ENCODE assay signal across 17 cellular contexts in the genomic region with DNA sequence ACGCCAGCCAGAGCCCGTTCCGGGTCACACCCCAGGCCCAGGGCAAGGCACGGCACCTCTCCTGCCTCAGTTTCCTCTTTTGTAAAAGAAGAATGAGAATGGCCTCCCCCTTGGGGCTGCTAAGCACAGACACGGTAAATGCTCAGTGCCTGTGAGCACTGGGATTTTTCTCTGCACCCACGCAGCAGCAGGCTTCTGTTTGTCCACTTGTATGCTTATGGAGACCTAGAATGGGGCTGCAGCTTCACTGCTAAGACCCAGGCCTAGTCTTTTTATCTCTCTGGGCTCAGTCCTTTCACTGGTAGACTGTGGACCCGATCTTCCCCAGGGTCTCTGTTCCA.
DNase-seq lines count a peak whose midpoint lies in the region; ATAC-seq and TF ChIP-seq lines count a peak whose summit lies in the region.
"Had no signal": no experiment of that assay in that cellular context is flagged by ENCODE, and none has a peak within 500 bp of the region (broad histone marks: within the 10 kb centered on the region; RNA-seq: fewer than 3 reads in every experiment).

No MANE protein-coding gene starts in this region.

- H3K79me2 ChIP-seq in OCI-LY7 (ENCODE audit: insufficient read depth, low read depth, low read length) (no peaks in the 10 kb centered on the region), hepatocyte (no peaks in the 10 kb centered on the region), smooth muscle cell (ENCODE audit: low read depth) (no peaks in the 10 kb centered on the region)

- H3F3A ChIP-seq in smooth muscle cell (ENCODE audit: low read depth) = no peaks in the 10 kb centered on the region

- H3K9me3 ChIP-seq in OCI-LY7 (ENCODE audit: low read length) (peaks cover 9% of the 10 kb centered on the region; the same call in 1 of the 2 replicates), hepatocyte (ENCODE audit: low read depth) (no peaks in the 10 kb centered on the region), smooth muscle cell (replicated peaks; ENCODE audit: low read depth) (no peaks in the 10 kb centered on the region)

- H3K36me3 ChIP-seq in OCI-LY7 (ENCODE audit: insufficient read depth, low read length) (no peaks in the 10 kb centered on the region), hepatocyte (replicated peaks; ENCODE audit: insufficient read depth, low read depth) (no peaks in the 10 kb centered on the region), smooth muscle cell (ENCODE audit: low read depth) (no peaks in the 10 kb centered on the region)

- DNase-seq in OCI-LY7 (ENCODE audit: low spot score) (no peak), hepatocyte (ENCODE audit: low spot score) (no peak), smooth muscle cell (lab: John Stamatoyannopoulos, UW; ENCODE audit: unreplicated experiment) (no peak), COLO668 (lab: John Stamatoyannopoulos, UW; ENCODE audit: unreplicated experiment) (no peak), inferior parietal cortex (ENCODE audit: extremely low spot score) (no peak), SW480 (ENCODE audit: low spot score) (no peak)
- DNase-seq: activated effector memory CD4-positive, alpha-beta T cell treated with Interleukin-2 at 50 U/mL for 16 hours; DMS153; glutamatergic neuron; immature natural killer cell; NCI-H187; NCI-H510A treated with DMSO at 0.1 percent for 48 hours; T-helper 1 cell had no signal

- BruUV-seq in OCI-LY7 (replicated peaks; lab: Mats Ljungman, UMichigan) = no TSS peak

- 44% methylated on average over 7 of the region's 7 CpGs for WGBS in hepatocyte (ENCODE audit: low lambda C conversion rate, missing lambda C conversion rate)
- WGBS in smooth muscle cell (ENCODE audit: low lambda C conversion rate) = 26% methylated on average over 7 of the region's 7 CpGs

- no peaks in the 10 kb centered on the region for H4K20me1 ChIP-seq in OCI-LY7 (ENCODE audit: insufficient read depth, low read length)
- H4K20me1 ChIP-seq in hepatocyte (ENCODE audit: insufficient read depth, poor library complexity, severe bottlenecking) = no peaks in the 10 kb centered on the region
- no peaks in the 10 kb centered on the region for H4K20me1 ChIP-seq in smooth muscle cell (ENCODE audit: low read depth)

- POLR2A ChIA-PET in OCI-LY7 (lab: Charles Lee) = interaction anchor here (0.6 to 1.3 kb wide), 2 partner anchors 11 to 79 kb away, joined by 3 read pairs; no protein-coding TSS in a partner anchor

- H3K4me3 ChIP-seq in OCI-LY7 (ENCODE audit: low read depth, low read length, poor library complexity, severe bottlenecking) (peak overlapping the region; percentile 46), hepatocyte (no peak overlapping the region), smooth muscle cell (peak overlapping the region; percentile 10)
- H3K4me3 ChIP-seq: GM23248 had no signal

- H3K9me2 ChIP-seq in OCI-LY7 (ENCODE audit: insufficient read depth, low read length) (no peaks in the 10 kb centered on the region), hepatocyte (replicated peaks; ENCODE audit: insufficient read depth) (no peaks in the 10 kb centered on the region)

- H3K4me2 ChIP-seq in OCI-LY7 (ENCODE audit: low read length) (peak overlapping the region; percentile 65), hepatocyte (peak overlapping the region; percentile 59), smooth muscle cell (peak overlapping the region; percentile 80)

- TF ChIP-seq CTCF in C4-2B (conservative IDR thresholded peaks at IDR 0.05) (no peak), OCI-LY7 (conservative IDR thresholded peaks at IDR 0.05; ENCODE audit: low read length) (no peak), hepatocyte (IDR thresholded peaks at IDR 0.05; ENCODE audit: poor library complexity) (no peak), smooth muscle cell (IDR thresholded peaks at IDR 0.05; ENCODE audit: borderline replicate concordance, insufficient read depth, poor library complexity, severe bottlenecking) (no peak)

- CTCF ChIA-PET in OCI-LY7 (lab: Charles Lee; ENCODE audit: unreplicated experiment) = no interaction called here

- H3K27me3 ChIP-seq in hepatocyte (no peaks in the 10 kb centered on the region), smooth muscle cell (ENCODE audit: low read depth) (peaks cover 32% of the 10 kb centered on the region)

- ATAC-seq in GM18867 (IDR thresholded peaks at IDR 0.05; ENCODE audit: unreplicated experiment) = no peak
- ATAC-seq: WTC11 had no signal

- H3K9ac ChIP-seq in smooth muscle cell (ENCODE audit: low read depth) = no peak overlapping the region
- H3K9ac ChIP-seq: GM23248 had no signal

- H3K4me1 ChIP-seq in OCI-LY7 (ENCODE audit: insufficient read depth, low read length, poor library complexity, severe bottlenecking) (peaks cover 82% of the 10 kb centered on the region), hepatocyte (ENCODE audit: insufficient read depth) (peaks cover 3% of the 10 kb centered on the region), smooth muscle cell (ENCODE audit: low read depth) (no peaks in the 10 kb centered on the region)

- intact Hi-C loops in OCI-LY7 (cut with micrococcal nuclease; ENCODE audit: unreplicated experiment) = no loop called here

- H3K27ac ChIP-seq in C4-2B = peak overlapping the region; percentile 18
- peak overlapping the region; percentile 52 for H3K27ac ChIP-seq in OCI-LY7 (ENCODE audit: low read depth, low read length, poor library complexity, severe bottlenecking)
- H3K27ac ChIP-seq in hepatocyte = no peak overlapping the region
- H3K27ac ChIP-seq in smooth muscle cell (ENCODE audit: low read depth) = no peak overlapping the region
- H3K27ac ChIP-seq: GM23248 had no signal

- H2AFZ ChIP-seq in OCI-LY7 (ENCODE audit: low read length) (peak overlapping the region; percentile 80; the same call in 1 of the 2 replicates), hepatocyte (no peak overlapping the region), smooth muscle cell (ENCODE audit: low read depth) (no peak overlapping the region)
- H2AFZ ChIP-seq: GM23248 had no signal

Comparison
In these comparisons a context has a peak if more than half of its experiments do, and no peak if none do; other contexts are left out.
1. H3K27ac ChIP-seq: peak in C4-2B (single experiment) and OCI-LY7 (single experiment); none in hepatocyte (single experiment) and smooth muscle cell (single experiment).
2. Peak in every context shown above with its lines, with median percentiles within 50 percentile points of each other: H3K4me2 ChIP-seq.